Comparison of ENCODE assay signal across 8 cellular contexts in the genomic region with DNA sequence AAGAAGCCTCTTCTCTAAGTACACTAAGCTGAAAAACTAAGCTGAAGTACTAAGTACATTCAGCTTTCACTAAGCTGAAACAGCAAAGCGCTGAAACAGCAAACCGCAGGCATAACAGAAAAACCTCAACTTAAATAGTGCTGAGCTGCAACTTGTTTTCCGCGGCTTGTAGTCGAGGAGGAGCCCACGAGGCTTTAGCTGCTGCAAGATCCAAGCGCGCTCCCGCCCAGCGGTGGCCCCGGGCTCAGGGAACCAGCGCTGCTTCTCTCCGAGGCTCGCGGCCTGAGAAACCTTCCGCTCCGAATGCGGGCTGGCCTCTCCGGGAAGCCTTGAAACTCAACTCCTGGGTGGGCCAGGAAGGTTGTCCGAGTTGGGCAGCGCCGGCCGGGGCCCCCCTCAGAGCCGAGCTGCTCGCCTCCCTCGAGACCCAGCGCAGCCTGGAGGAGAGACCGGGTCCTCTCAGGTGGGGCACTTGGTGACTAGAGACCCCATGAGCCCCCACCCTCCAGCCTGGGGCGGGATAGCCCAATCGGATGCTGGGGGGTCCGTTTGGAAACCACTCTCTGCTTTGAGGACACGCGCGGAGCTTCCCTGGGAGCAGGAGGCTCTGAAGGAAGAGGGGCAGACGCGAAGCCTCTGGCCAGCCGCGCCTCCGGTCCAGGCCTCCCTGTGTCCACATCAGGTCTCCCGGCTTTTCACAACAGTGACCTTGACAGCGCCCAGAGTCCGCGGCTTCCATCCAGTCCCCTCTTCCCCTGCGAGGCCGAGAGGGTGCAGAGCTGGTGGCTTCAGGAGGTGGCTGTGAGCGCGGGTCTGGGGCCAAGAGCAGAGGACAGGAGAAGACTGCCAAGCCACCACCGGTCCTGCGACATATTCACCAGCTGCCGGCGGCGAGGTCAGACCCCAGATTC. TPM values are rescaled to one million over a fixed set of nuclear protein-coding genes. Genes with fewer than 3 reads are reported as not detected.
DNase-seq lines count a peak whose midpoint lies in the region; ATAC-seq and TF ChIP-seq lines count a peak whose summit lies in the region.

No MANE protein-coding gene starts in this region.

- POLR2A ChIA-PET in CD4-positive, alpha-beta T cell (lab: Charles Lee) = interaction anchor here (0.6 to 3.0 kb wide), 17 partner anchors 10 to 486 kb away, joined by 3 to 32 read pairs (median 4); a partner anchor contains a TSS

- CTCF ChIA-PET in CD4-positive, alpha-beta T cell (lab: Charles Lee) = interaction anchor here (0.6 to 2.0 kb wide), 6 partner anchors 15 to 615 kb away, joined by 3 to 6 read pairs (median 4); no protein-coding TSS in a partner anchor

- DNase-seq in CD4-positive, alpha-beta T cell = peak; percentile 44 to 62 (median 50)
- DNase-seq in KG1 (lab: John Stamatoyannopoulos, UW) (peak; percentile 50), fibroblast of pulmonary artery (ENCODE audit: low read depth) (peak; percentile 43), renal cortical epithelial cell (ENCODE audit: low read depth) (peak; percentile 71), cerebellum (ENCODE audit: low spot score) (no peak)
- peak; percentile 44 for DNase-seq in activated CD8-positive, alpha-beta memory T cell treated with anti-CD3 and anti-CD28 coated beads, Interleukin-2, amount 50 U/mL, for 1 hour (ENCODE audit: extremely low read depth)

- H3K27me3 ChIP-seq in CD4-positive, alpha-beta T cell (ENCODE audit: control insufficient read depth, insufficient read depth, low read length) = peaks cover 77% of the 10 kb centered on the region

- no peaks in the 10 kb centered on the region for H3K9me3 Mint-ChIP-seq in CD4-positive, alpha-beta T cell

- no peak for TF ChIP-seq CTCF in CD4-positive, alpha-beta T cell (IDR thresholded peaks at IDR 0.05)
- no peak for TF ChIP-seq CTCF in fibroblast of pulmonary artery (IDR thresholded peaks at IDR 0.05; ENCODE audit: low read length, missing control alignments)

- peaks cover 50% of the 10 kb centered on the region for H3K4me1 Mint-ChIP-seq in CD4-positive, alpha-beta T cell (ENCODE audit: low read depth)

- H3K27me3 Mint-ChIP-seq in CD4-positive, alpha-beta T cell = peaks cover 95% of the 10 kb centered on the region

- intact Hi-C loops in CD4-positive, alpha-beta T cell (cut with DNase I, micrococcal nuclease) = loop anchor here in 1 of 2 experiments (10.0 kb wide), 1 partner anchor 434 kb away; a partner anchor contains a TSS

- H3K9me3 ChIP-seq in CD4-positive, alpha-beta T cell (ENCODE audit: control insufficient read depth, low read length) = no peaks in the 10 kb centered on the region

- peak overlapping the region; percentile 70 for H3K4me3 Mint-ChIP-seq in CD4-positive, alpha-beta T cell

- H3K36me3 Mint-ChIP-seq in CD4-positive, alpha-beta T cell (ENCODE audit: low read depth) = no peaks in the 10 kb centered on the region

- H3K27ac ChIP-seq in CD4-positive, alpha-beta T cell (ENCODE audit: low read depth, low read length) = no peak overlapping the region

- ATAC-seq in CD4-positive, alpha-beta T cell (ENCODE audit: poor library complexity) = peak; percentile 79
- no peak for ATAC-seq in HG03175 (IDR thresholded peaks at IDR 0.05; ENCODE audit: unreplicated experiment)
- no peak for ATAC-seq in GM21367 (IDR thresholded peaks at IDR 0.05; ENCODE audit: unreplicated experiment)

- no peak overlapping the region for H3K27ac Mint-ChIP-seq in CD4-positive, alpha-beta T cell

- H3K4me3 ChIP-seq in fibroblast of pulmonary artery (replicated peaks; ENCODE audit: low read depth, low read length) = no peak overlapping the region

RNA-seq across cellular contexts. Expression of a gene that starts 38.1 kb away (rescaled TPM):
- total RNA-seq in CD4-positive, alpha-beta T cell = 1,000 to 10,000 TPM; 1,136 to 1,173 TPM
- total RNA-seq in renal cortical epithelial cell (170 and 213 TPM in 2 replicates), cerebellum (24.1 TPM)
